ENCODE assay signal across 8 cellular contexts in genomic region chr4:165379662-165380061, GRCh38. TPM values are rescaled to one million over a fixed set of nuclear protein-coding genes. Genes with fewer than 3 reads are reported as not detected.
A peak's percentile ranks its signal among the peaks of the same experiment; 100 is the strongest.
DNase-seq lines count a peak whose midpoint lies in the region; ATAC-seq and TF ChIP-seq lines count a peak whose summit lies in the region.

No MANE protein-coding gene starts in this region.

- no peaks in the 10 kb centered on the region for H3K36me3 ChIP-seq in HEK293 (ENCODE audit: control insufficient read depth in 2 of 2, insufficient read depth in 1 of 2, low read length in 2 of 2)

- peaks cover 39 to 45% of the 10 kb centered on the region in 2 donors for H3K27me3 Mint-ChIP-seq in T-cell
- H3K27me3 Mint-ChIP-seq in effector memory CD8-positive, alpha-beta T cell: peaks cover 55 to 76% of the 10 kb centered on the region in 2 donors

- peak overlapping the region; percentile 13 to 75 (median 29) for H3K4me3 Mint-ChIP-seq in T-cell
- peak overlapping the region in 1 of 2 donors; percentile 19 for H3K4me3 Mint-ChIP-seq in effector memory CD8-positive, alpha-beta T cell

- H3K4me1 Mint-ChIP-seq in T-cell: peaks cover 4 to 14% (median 11%) of the 10 kb centered on the region in 3 donors
- H3K4me1 Mint-ChIP-seq in effector memory CD8-positive, alpha-beta T cell (ENCODE audit: low read depth in 2 of 2): peaks cover 0 to 2% of the 10 kb centered on the region in 2 donors

- H3K4me3 ChIP-seq in HEK293 (ENCODE audit: low read depth, low read length): peak overlapping the region; percentile 76

- no peak overlapping the region for H3K27ac Mint-ChIP-seq in T-cell
- H3K27ac Mint-ChIP-seq in effector memory CD8-positive, alpha-beta T cell: no peak overlapping the region

- TF ChIP-seq CTCF in HEK293 (tag by site-specific recombination; IDR thresholded peaks at IDR 0.05): no peak

- ATAC-seq in T-cell (replicated peaks in 1 of 4): no peak
- ATAC-seq in left cardiac atrium: peak; percentile 17 to 23
- peak; percentile 47 for ATAC-seq in sciatic nerve
- ATAC-seq in HG03196 (IDR thresholded peaks at IDR 0.05; ENCODE audit: unreplicated experiment): no peak
- no peak for ATAC-seq in effector memory CD8-positive, alpha-beta T cell (replicated peaks)

- in situ Hi-C loops in KBM-7 (cut with MboI; ENCODE audit: low pct_unique_long_range_greater_than_20kb, low sequenced_read_pairs): no loop called here

- H3K27ac ChIP-seq in HEK293 (ENCODE audit: extremely low read depth, low read depth, low read length): peak overlapping the region; percentile 86; the same call in 1 of the 2 replicates

- DNase-seq in T-cell (no peak), left cardiac atrium (no peak), sciatic nerve (ENCODE audit: low spot score) (no peak), NCI-H128 (lab: John Stamatoyannopoulos, UW; ENCODE audit: unreplicated experiment) (no peak), KBM-7 (no peak)
- DNase-seq in effector memory CD8-positive, alpha-beta T cell: no peak

- CTCF ChIA-PET in HEK293 (lab: Yijun Ruan, JAX) (interaction anchor here (0.6 to 1.5 kb wide), 4 partner anchors 10 to 82 kb away, joined by 3 to 4 read pairs (median 4); no protein-coding TSS in a partner anchor), T-cell (lab: Charles Lee) (no interaction called here)

- H3K9me3 ChIP-seq in HEK293 (ENCODE audit: control insufficient read depth, insufficient read depth, low read depth, low read length): no peaks in the 10 kb centered on the region

- intact Hi-C loops in left cardiac atrium (cut with DNase I) (loop anchor here in 1 of 2 donors (5.0 kb wide), 1 partner anchor 83 kb away; no protein-coding TSS in a partner anchor), sciatic nerve (cut with DNase I) (no loop called here)

- H3K36me3 Mint-ChIP-seq in T-cell: no peaks in the 10 kb centered on the region
- H3K36me3 Mint-ChIP-seq in effector memory CD8-positive, alpha-beta T cell (ENCODE audit: insufficient read depth): no peaks in the 10 kb centered on the region

- peaks cover 26% of the 10 kb centered on the region for H3K4me1 ChIP-seq in HEK293 (ENCODE audit: control insufficient read depth, insufficient read depth, low read length)

- H3K9me3 Mint-ChIP-seq in T-cell: no peaks in the 10 kb centered on the region
- no peaks in the 10 kb centered on the region for H3K9me3 Mint-ChIP-seq in effector memory CD8-positive, alpha-beta T cell

- POLR2A ChIA-PET in HEK293 (lab: Yijun Ruan, JAX): interaction anchor here (0.6 to 1.6 kb wide), 2 partner anchors 15 to 158 kb away, joined by 6 to 9 read pairs; no protein-coding TSS in a partner anchor
- POLR2A ChIA-PET in T-cell (lab: Charles Lee): no interaction called here

TF ChIP-seq in HEK293, 187 proteins besides CTCF, POLR2A, EP300 and RAD21 (continues in another document):
- TF ChIP-seq ZNF488 (tag by site-specific recombination; IDR thresholded peaks at IDR 0.05) (no peak), ZNF580 (tag by site-specific recombination; IDR thresholded peaks at IDR 0.05) (no peak), ZNF398 (tag by site-specific recombination; IDR thresholded peaks at IDR 0.05) (peak; percentile 79), HOXD13 (CRISPR knock-in tag; IDR thresholded peaks at IDR 0.05; ENCODE audit: borderline replicate concordance) (no peak), ZNF610 (tag by site-specific recombination; IDR thresholded peaks at IDR 0.05; ENCODE audit: borderline replicate concordance) (no peak), ZNF639 (tag by site-specific recombination; IDR thresholded peaks at IDR 0.05) (no peak), PRDM6 (tag by site-specific recombination; IDR thresholded peaks at IDR 0.05) (peak; percentile 65), PRDM10 (tag by site-specific recombination; IDR thresholded peaks at IDR 0.05) (peak; percentile 63; the same call in 1 of the 2 replicates), SP7 (tag by site-specific recombination; IDR thresholded peaks at IDR 0.05) (0 out of 2 replicates have a peak, but pooled peaks have one; percentile 41), GLIS1 (tag by site-specific recombination; IDR thresholded peaks at IDR 0.05) (peak; percentile 34)

RNA-seq across cellular contexts. Expression of gene CPE, which starts 0.9 kb away (rescaled TPM):
- under 1 TPM in 2 of 5 donors, not detected in 3; 0.13 to 0.16 TPM for total RNA-seq in T-cell
- 10 to 100 TPM; 84.8 to 92.5 TPM for total RNA-seq in left cardiac atrium
- 109 TPM for total RNA-seq in sciatic nerve

RNA-seq across cellular contexts. Expression of gene MSMO1, which starts 52.2 kb away (rescaled TPM):
- total RNA-seq in T-cell: 10 to 100 TPM; 11.2 to 25.2 (median 20.6) TPM
- 10 to 100 TPM; 16.8 to 22.9 TPM for total RNA-seq in left cardiac atrium
- 114 TPM for total RNA-seq in sciatic nerve

Comparison
In these comparisons a context has a peak if more than half of its experiments do, and no peak if none do; other contexts are left out.
1. ATAC-seq: peak in left cardiac atrium (2 of 2) and sciatic nerve (single experiment); none in T-cell (0 of 4), HG03196 (single experiment) and effector memory CD8-positive, alpha-beta T cell (single experiment).
2. RNA of gene CPE, which starts 0.9 kb away (total RNA-seq): 109 TPM in sciatic nerve (single experiment) and 84.8 to 92.5 TPM in left cardiac atrium; 0.13 to 0.16 TPM in T-cell; every median in the first group is over 10 times any median in the second.